In the genomic region with DNA sequence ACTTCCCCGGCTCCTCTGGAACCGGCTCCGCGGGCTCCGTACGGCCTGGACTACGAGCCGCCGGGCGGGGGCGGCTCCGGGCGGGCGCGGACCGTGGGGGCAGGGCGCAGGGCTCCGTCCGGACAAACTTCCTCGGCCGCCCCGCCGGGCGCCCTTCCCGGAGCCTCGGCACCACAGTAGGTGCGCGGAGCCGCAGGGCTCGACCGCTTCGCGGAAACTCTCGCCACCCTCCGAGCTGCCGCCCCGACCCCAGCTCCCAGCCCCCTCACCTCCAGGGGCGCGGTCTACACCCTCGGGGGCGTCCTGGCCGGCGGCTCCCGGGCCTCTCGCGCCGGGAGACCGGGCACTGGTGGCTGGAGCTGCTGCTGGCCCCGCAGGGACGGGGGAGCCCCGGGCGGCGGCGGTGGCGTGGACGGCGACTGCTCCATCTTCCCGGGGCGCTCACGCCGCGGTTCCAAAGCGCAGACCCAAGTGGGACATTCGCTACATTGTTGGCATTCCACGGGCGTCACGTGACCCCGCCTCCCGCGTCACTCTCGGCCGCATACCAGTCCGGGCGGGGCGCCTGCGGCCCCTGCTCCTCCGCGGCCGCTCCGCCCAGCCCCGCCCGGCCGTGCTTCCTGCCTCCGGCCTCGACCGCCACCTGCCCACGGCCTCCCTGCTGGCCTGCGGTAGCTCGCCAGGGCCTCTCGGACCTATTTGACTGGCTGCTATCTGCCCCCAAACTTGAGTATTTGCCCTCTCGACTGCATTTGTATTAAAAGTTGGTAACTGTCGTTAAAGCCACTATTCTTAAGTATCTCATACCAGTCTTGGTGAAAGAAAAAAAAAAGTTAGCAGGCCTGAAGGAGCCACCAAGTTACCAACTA, we compare ENCODE assay signal across 8 cellular contexts. TPM values are rescaled to one million over a fixed set of nuclear protein-coding genes. Genes with fewer than 3 reads are reported as not detected.
DNase-seq lines count a peak whose midpoint lies in the region; ATAC-seq, FAIRE-seq and TF ChIP-seq lines count a peak whose summit lies in the region.

TSS of gene LATS2 (minus strand) at position 510 of the 869 bp plus-strand sequence. CDS start 15,560 bp downstream, outside the sequence.

- H3K4me1 ChIP-seq in HUES6 (ENCODE audit: control insufficient read depth, insufficient read depth, low read length): peaks cover 13% of the 10 kb centered on the region
- peaks cover 12% of the 10 kb centered on the region for H3K4me1 ChIP-seq in astrocyte (ENCODE audit: insufficient read depth, low read length)

- peaks cover 12% of the 10 kb centered on the region for H3K4me1 Mint-ChIP-seq in astrocyte (ENCODE audit: low read depth, unreplicated experiment)

- H3K4me2 ChIP-seq in astrocyte (ENCODE audit: low read length): peak within 1 kb of the TSS; percentile 90

- peak; percentile 79 for ATAC-seq in GM21526 (IDR thresholded peaks at IDR 0.05; ENCODE audit: low FRiP score, unreplicated experiment)
- ATAC-seq in left ventricle myocardium superior: peak; percentile 95

- H3K27me3 ChIP-seq in HUES6 (ENCODE audit: control insufficient read depth, insufficient read depth, low read length) (no peaks in the 10 kb centered on the region), astrocyte (ENCODE audit: insufficient read depth, low read length) (no peaks in the 10 kb centered on the region)

- peak within 1 kb of the TSS; percentile 97 for H3K27ac ChIP-seq in HUES6 (ENCODE audit: low read depth, low read length)
- H3K27ac ChIP-seq in astrocyte (ENCODE audit: low read depth, low read length): peak within 1 kb of the TSS; percentile 99

- no peaks in the 10 kb centered on the region for H3K27me3 Mint-ChIP-seq in astrocyte (ENCODE audit: low read depth, unreplicated experiment)

- peak; percentile 96 for DNase-seq in EL
- DNase-seq in T-helper 1 cell: peak in 4 of 5 donors; percentile 37 to 66 (median 46)
- peak; percentile 87 for DNase-seq in astrocyte (ENCODE audit: low read depth)
- peak; percentile 99 for DNase-seq in left ventricle myocardium superior
- peak; percentile 80 for DNase-seq in pons (ENCODE audit: low spot score)
- peak; percentile 92 for DNase-seq in urothelium cell line (ENCODE audit: low spot score)

- intact Hi-C loops in left ventricle myocardium superior (cut with micrococcal nuclease): no loop called here

- peak within 1 kb of the TSS; percentile 98 for H3K4me3 ChIP-seq in HUES6 (ENCODE audit: low read depth, low read length)
- peak within 1 kb of the TSS; percentile 77 for H3K4me3 ChIP-seq in astrocyte (ENCODE audit: insufficient read depth, low read depth, low read length)

- H3K36me3 ChIP-seq in HUES6 (ENCODE audit: control insufficient read depth, insufficient read depth, low read length) (peaks cover 5% of the 10 kb centered on the region; the same call in 1 of the 2 replicates), astrocyte (ENCODE audit: insufficient read depth, low read length) (peaks cover 3% of the 10 kb centered on the region)

- peak within 1 kb of the TSS; percentile 64 for H2AFZ ChIP-seq in astrocyte (ENCODE audit: low read depth, low read length)

- peak within 1 kb of the TSS; percentile 83 for H3K4me3 Mint-ChIP-seq in astrocyte (ENCODE audit: unreplicated experiment)

- peaks cover 2% of the 10 kb centered on the region for H3K36me3 Mint-ChIP-seq in astrocyte (ENCODE audit: low read depth, unreplicated experiment)

- H3K27ac Mint-ChIP-seq in astrocyte (ENCODE audit: unreplicated experiment): peak within 1 kb of the TSS; percentile 85

- H3K9ac ChIP-seq in HUES6 (ENCODE audit: low read length) (peak within 1 kb of the TSS; percentile 93), astrocyte (ENCODE audit: low read length) (peak within 1 kb of the TSS; percentile 99)

- peaks cover 48% of the 10 kb centered on the region for H3K79me2 ChIP-seq in astrocyte (ENCODE audit: insufficient read depth, low read length)

- H4K20me1 ChIP-seq in astrocyte (ENCODE audit: insufficient read depth, low read length): peaks cover 38% of the 10 kb centered on the region

- TF ChIP-seq CTCF in astrocyte (IDR thresholded peaks at IDR 0.05; ENCODE audit: insufficient read depth, low read depth, low read length): no peak

- no peak for FAIRE-seq in astrocyte (lab: Jason Lieb, UNC)
- FAIRE-seq in urothelium cell line (lab: Jason Lieb, UNC): no peak

- H3K9me3 Mint-ChIP-seq in astrocyte (ENCODE audit: unreplicated experiment): no peaks in the 10 kb centered on the region

- H3K9me3 ChIP-seq in HUES6 (ENCODE audit: control insufficient read depth, insufficient read depth, low read depth, low read length) (no peaks in the 10 kb centered on the region), astrocyte (ENCODE audit: insufficient read depth, low read depth, low read length) (no peaks in the 10 kb centered on the region)

RNA-seq across cellular contexts. Expression of gene LATS2, which starts in this region (rescaled TPM):
- total RNA-seq in astrocyte (46.3 and 46.7 TPM in 2 replicates), left ventricle myocardium superior (25.1 TPM)

Comparison
In these comparisons a context has a peak if more than half of its experiments do, and no peak if none do; other contexts are left out.
1. Peak in every context shown above with its lines: DNase-seq, ATAC-seq, H3K4me3 ChIP-seq and H3K27ac ChIP-seq.
2. DNase-seq: peak in every context shown above with its lines; median percentile 99 in left ventricle myocardium superior; 96 in EL; 92 in urothelium cell line; 87 in astrocyte; 80 in pons; 46 in T-helper 1 cell.